ENCODE assay signal across 10 cellular contexts in genomic region chr20:8394308-8394945, GRCh38.
A peak's percentile ranks its signal among the peaks of the same experiment; 100 is the strongest.
DNase-seq lines count a peak whose midpoint lies in the region; ATAC-seq and TF ChIP-seq lines count a peak whose summit lies in the region.
"Had no signal": no experiment of that assay in that cellular context is flagged by ENCODE, and none has a peak within 500 bp of the region (broad histone marks: within the 10 kb centered on the region; RNA-seq: fewer than 3 reads in every experiment).

No MANE protein-coding gene starts in this region.

- DNase-seq in NCI-H460 (ENCODE audit: extremely low read depth, low read depth) = peak; percentile 15
- DNase-seq in lower lobe of right lung = no peak
- DNase-seq in HuH-7.5 (ENCODE audit: low spot score) = no peak
- DNase-seq in activated gamma-delta T cell treated with Interleukin-2 at 50 U/mL for 16 hours = no peak
- no peak for DNase-seq in progenitor cell of endocrine pancreas (ENCODE audit: low spot score, unreplicated experiment)
- no peak for DNase-seq in Calu3

- H3K27me3 Mint-ChIP-seq in progenitor cell of endocrine pancreas = no peaks in the 10 kb centered on the region
- no peaks in the 10 kb centered on the region for H3K27me3 Mint-ChIP-seq in Calu3 (ENCODE audit: unreplicated experiment)

- peak; percentile 75 for ATAC-seq in GM18861 (IDR thresholded peaks at IDR 0.05; ENCODE audit: unreplicated experiment)
- peak; percentile 67 for ATAC-seq in HG02623 (IDR thresholded peaks at IDR 0.05; ENCODE audit: unreplicated experiment)
- ATAC-seq in lower lobe of right lung = peak; percentile 61 to 73
- ATAC-seq: Panc1 had no signal

- H3K36me3 Mint-ChIP-seq in progenitor cell of endocrine pancreas (ENCODE audit: insufficient read depth) (no peaks in the 10 kb centered on the region), Calu3 (ENCODE audit: insufficient read depth, unreplicated experiment) (no peaks in the 10 kb centered on the region)
- H3K36me3 Mint-ChIP-seq: activated naive CD4-positive, alpha-beta T cell treated with anti-CD3 and anti-CD28 coated beads, Interleukin-2, amount 50 U/mL, for 24 hours had no signal

- H3K27me3 ChIP-seq in lower lobe of right lung (ENCODE audit: low read depth) = no peaks in the 10 kb centered on the region

- H3K4me3 ChIP-seq in lower lobe of right lung = no peak overlapping the region

- TF ChIP-seq CTCF in lower lobe of right lung (IDR thresholded peaks at IDR 0.05) = no peak
- TF ChIP-seq CTCF in progenitor cell of endocrine pancreas (IDR thresholded peaks at IDR 0.05; ENCODE audit: unreplicated experiment) = no peak
- TF ChIP-seq CTCF in Calu3 (IDR thresholded peaks at IDR 0.05; ENCODE audit: unreplicated experiment) = no peak

- H3K9me3 ChIP-seq in lower lobe of right lung = no peaks in the 10 kb centered on the region

- peaks cover 3% of the 10 kb centered on the region for H3K4me1 Mint-ChIP-seq in progenitor cell of endocrine pancreas (ENCODE audit: low read depth)
- H3K4me1 Mint-ChIP-seq in Calu3 (ENCODE audit: low read depth, unreplicated experiment) = no peaks in the 10 kb centered on the region
- H3K4me1 Mint-ChIP-seq: activated naive CD4-positive, alpha-beta T cell treated with anti-CD3 and anti-CD28 coated beads, Interleukin-2, amount 50 U/mL, for 24 hours had no signal

- intact Hi-C loops in lower lobe of right lung (cut with DNase I) = no loop called here
- intact Hi-C loops in Calu3 (cut with micrococcal nuclease; ENCODE audit: unreplicated experiment) = no loop called here

- CTCF ChIA-PET in Calu3 (lab: Charles Lee) = no interaction called here

- no peaks in the 10 kb centered on the region for H3K4me1 ChIP-seq in lower lobe of right lung

- H3K27ac ChIP-seq in lower lobe of right lung = no peak overlapping the region

- H3K36me3 ChIP-seq in lower lobe of right lung = no peaks in the 10 kb centered on the region

- H3K9me3 Mint-ChIP-seq in progenitor cell of endocrine pancreas (ENCODE audit: low read depth) (no peaks in the 10 kb centered on the region), Calu3 (ENCODE audit: low read depth, unreplicated experiment) (no peaks in the 10 kb centered on the region)
- H3K9me3 Mint-ChIP-seq: activated naive CD4-positive, alpha-beta T cell treated with anti-CD3 and anti-CD28 coated beads, Interleukin-2, amount 50 U/mL, for 24 hours had no signal

- H3K27ac Mint-ChIP-seq in progenitor cell of endocrine pancreas (no peak overlapping the region), Calu3 (ENCODE audit: unreplicated experiment) (no peak overlapping the region)
- H3K27ac Mint-ChIP-seq: activated naive CD4-positive, alpha-beta T cell treated with anti-CD3 and anti-CD28 coated beads, Interleukin-2, amount 50 U/mL, for 24 hours had no signal

- no TSS peak for BruUV-seq in Calu3 (replicated peaks; lab: Mats Ljungman, UMichigan)

- no peak overlapping the region for H3K4me3 Mint-ChIP-seq in progenitor cell of endocrine pancreas (ENCODE audit: low read depth)
- H3K4me3 Mint-ChIP-seq in Calu3 (ENCODE audit: low read depth, unreplicated experiment) = no peak overlapping the region
- H3K4me3 Mint-ChIP-seq: activated naive CD4-positive, alpha-beta T cell treated with anti-CD3 and anti-CD28 coated beads, Interleukin-2, amount 50 U/mL, for 24 hours had no signal
